In the genomic region with DNA sequence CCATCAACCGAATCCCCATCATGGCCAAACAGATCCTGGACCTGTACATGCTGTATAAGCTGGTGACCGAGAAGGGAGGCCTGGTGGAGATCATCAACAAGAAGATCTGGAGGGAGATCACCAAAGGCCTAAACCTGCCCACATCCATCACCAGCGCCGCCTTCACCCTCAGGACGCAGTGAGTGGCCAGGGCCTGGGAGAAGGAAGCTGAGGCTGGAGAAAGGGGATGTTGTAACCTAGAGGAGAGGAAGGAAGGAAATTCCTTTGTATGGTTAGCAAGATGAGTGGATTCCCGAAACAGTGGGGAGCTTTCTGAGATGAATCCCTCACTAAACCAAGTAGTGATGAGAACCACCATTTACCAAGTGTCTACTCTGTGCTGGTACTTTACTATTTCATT, we compare ENCODE assay signal across 34 cellular contexts. TPM values are rescaled to one million over a fixed set of nuclear protein-coding genes. Genes with fewer than 3 reads are reported as not detected.
A peak's percentile ranks its signal among the peaks of the same experiment; 100 is the strongest.
DNase-seq lines count a peak whose midpoint lies in the region; ATAC-seq and TF ChIP-seq lines count a peak whose summit lies in the region.
"Had no signal": no experiment of that assay in that cellular context is flagged by ENCODE, and none has a peak within 500 bp of the region (broad histone marks: within the 10 kb centered on the region; RNA-seq: fewer than 3 reads in every experiment).

No MANE protein-coding gene starts in this region.

- H3K36me3 ChIP-seq in A673 (ENCODE audit: insufficient read depth, low read length, poor library complexity, severe bottlenecking) (peaks cover 4% of the 10 kb centered on the region), endodermal cell (ENCODE audit: control insufficient read depth, insufficient read depth, low read length) (peaks cover 90% of the 10 kb centered on the region), mesodermal cell (ENCODE audit: control insufficient read depth, insufficient read depth, low read length) (peaks cover 85% of the 10 kb centered on the region)
- H3K36me3 ChIP-seq: uterus had no signal

- H3K9ac ChIP-seq in endodermal cell (ENCODE audit: extremely low read depth, low read length, poor library complexity, severe bottlenecking) = no peak overlapping the region
- H3K9ac ChIP-seq: SK-N-SH had no signal

- H3K27me3 Mint-ChIP-seq in HFFc6 (ENCODE audit: insufficient read depth) (no peaks in the 10 kb centered on the region; the same call in 1 of the 2 replicates), endodermal cell (ENCODE audit: insufficient read depth) (no peaks in the 10 kb centered on the region)
- H3K27me3 Mint-ChIP-seq: activated naive CD8-positive, alpha-beta T cell treated with anti-CD3 and anti-CD28 coated beads, Interleukin-2, amount 50 U/mL, for 24 hours; CD4-positive, alpha-beta memory T cell; central memory CD8-positive, alpha-beta T cell; IgD-negative memory B cell; memory B cell; stimulated activated naive CD8-positive, alpha-beta T cell treated with anti-CD3 and anti-CD28 coated beads, Interleukin-15, Interleukin-2, amounts not matched to agents 100 ng/mL and 50 ng/mL, for 24 hours had no signal

- CTCF ChIA-PET in A673 (lab: Charles Lee) = no interaction called here

- H3K4me1 ChIP-seq in A673 (ENCODE audit: insufficient read depth, low read length, poor library complexity, severe bottlenecking) (peaks cover 10% of the 10 kb centered on the region), endodermal cell (ENCODE audit: control insufficient read depth, insufficient read depth, low read length) (peaks cover 4% of the 10 kb centered on the region), mesodermal cell (ENCODE audit: control insufficient read depth, insufficient read depth, low read length, poor library complexity, severe bottlenecking) (peaks cover 34% of the 10 kb centered on the region)
- H3K4me1 ChIP-seq: A549, uterus had no signal

- H3K27ac Mint-ChIP-seq in HFFc6 (peak overlapping the region; percentile 40; the same call in 1 of the 2 replicates), endodermal cell (peak overlapping the region; percentile 59)
- H3K27ac Mint-ChIP-seq: activated naive CD8-positive, alpha-beta T cell treated with anti-CD3 and anti-CD28 coated beads, Interleukin-2, amount 50 U/mL, for 24 hours; IgD-negative memory B cell; memory B cell; stimulated activated naive CD8-positive, alpha-beta T cell treated with anti-CD3 and anti-CD28 coated beads, Interleukin-15, Interleukin-2, amounts not matched to agents 100 ng/mL and 50 ng/mL, for 24 hours; T-helper 1 cell treated with Interleukin-12 subunit alpha and Interleukin-12 subunit beta and Interleukin-4 antibody, amounts not matched to agents 30 μg/mL and 1 μg/mL, for 36 hours had no signal

- no peaks in the 10 kb centered on the region for H3K9me3 ChIP-seq in A673 (ENCODE audit: low read depth, low read length, poor library complexity, severe bottlenecking)
- no peaks in the 10 kb centered on the region for H3K9me3 ChIP-seq in endodermal cell (ENCODE audit: control insufficient read depth, low read length)
- H3K9me3 ChIP-seq in mesodermal cell (ENCODE audit: control insufficient read depth, low read length) = no peaks in the 10 kb centered on the region
- H3K9me3 ChIP-seq: A549, right atrium auricular region, SK-N-SH, thoracic aorta, uterus had no signal

- 93 to 94% methylated on average over 3 to 5 of the region's 6 CpGs for WGBS in endodermal cell (ENCODE audit: insufficient coverage in 1 of 2, insufficient read length in 1 of 2), 2 experiments
- WGBS in mesodermal cell (ENCODE audit: insufficient coverage in 2 of 2), 2 experiments = no CpG with 5 or more reads among the region's 6 CpGs

- POLR2A ChIA-PET in A673 (lab: Charles Lee; ENCODE audit: low non-redundant PET) = no interaction called here

- DNase-seq in A673 (ENCODE audit: low spot score) = no peak
- DNase-seq in HFFc6 = no peak
- DNase-seq in endodermal cell = no peak
- no peak for DNase-seq in activated gamma-delta T cell (lab: John Stamatoyannopoulos, UW)
- no peak for DNase-seq in NCI-H69 (lab: John Stamatoyannopoulos, UW)
- no peak for DNase-seq in NCI-H748 treated with DMSO at 0.1 percent for 48 hours (lab: John Stamatoyannopoulos, UW)
- DNase-seq: activated CD4-positive, alpha-beta T cell treated with anti-CD3 and anti-CD28 coated beads, Interleukin-2, amount 50 U/mL, for 48 hours; activated CD4-positive, CD25-positive, alpha-beta regulatory T cell treated with anti-CD3 and anti-CD28 coated beads, Interleukin-2, amount 50 U/mL, for 72 hours; activated naive CD4-positive, alpha-beta T cell; activated naive CD8-positive, alpha-beta T cell treated with anti-CD3 and anti-CD28 coated beads, Interleukin-2, amount 50 U/mL, for 24 hours; activated T-cell treated with anti-CD3 and anti-CD28 coated beads, Interleukin-2, amount 50 U/mL, for 72 hours; CD4-positive, alpha-beta memory T cell; hypothalamus; left cardiac atrium; NCI-H1694; NCI-H2171; NCI-H524 treated with DMSO at 0.1 percent for 48 hours; NK-92 treated with Interleukin-12 subunit alpha and Interleukin-12 subunit beta, amount 100 ng/mL, for 24 hours; SK-N-SH; small intestine; stimulated activated CD4-positive, alpha-beta T cell treated with anti-CD3 and anti-CD28 coated beads, Interleukin-2, amount 100 ng/mL, for 24 hours; uterus had no signal

- H3K27me3 ChIP-seq in A673 (replicated peaks; ENCODE audit: insufficient read depth, low read depth, low read length, poor library complexity) (no peaks in the 10 kb centered on the region), endodermal cell (ENCODE audit: control insufficient read depth, insufficient read depth, low read length, poor library complexity, severe bottlenecking) (no peaks in the 10 kb centered on the region)
- H3K27me3 ChIP-seq: dorsolateral prefrontal cortex, right atrium auricular region, uterus had no signal

- H3K4me1 Mint-ChIP-seq in HFFc6 (ENCODE audit: low read depth) = peaks cover 14% of the 10 kb centered on the region
- H3K4me1 Mint-ChIP-seq in endodermal cell = peaks cover 7% of the 10 kb centered on the region
- H3K4me1 Mint-ChIP-seq: activated naive CD8-positive, alpha-beta T cell treated with anti-CD3 and anti-CD28 coated beads, Interleukin-2, amount 50 U/mL, for 24 hours; central memory CD8-positive, alpha-beta T cell; IgD-negative memory B cell had no signal

- H3K9me3 Mint-ChIP-seq in HFFc6 (no peaks in the 10 kb centered on the region), endodermal cell (no peaks in the 10 kb centered on the region)
- H3K9me3 Mint-ChIP-seq: activated naive CD8-positive, alpha-beta T cell treated with anti-CD3 and anti-CD28 coated beads, Interleukin-2, amount 50 U/mL, for 24 hours; activated T-cell treated with anti-CD3 and anti-CD28 coated beads, Interleukin-2, amount 50 U/mL, for 72 hours; CD4-positive, alpha-beta memory T cell; central memory CD8-positive, alpha-beta T cell; IgD-negative memory B cell; memory B cell; stimulated activated naive CD8-positive, alpha-beta T cell treated with anti-CD3 and anti-CD28 coated beads, Interleukin-15, Interleukin-2, amounts not matched to agents 100 ng/mL and 50 ng/mL, for 24 hours; T-helper 1 cell treated with Interleukin-12 subunit alpha and Interleukin-12 subunit beta and Interleukin-4 antibody, amounts not matched to agents 30 μg/mL and 1 μg/mL, for 36 hours had no signal

- H3K27ac ChIP-seq in A673 (ENCODE audit: low read depth, low read length, poor library complexity, severe bottlenecking) = peak overlapping the region; percentile 29
- H3K27ac ChIP-seq in endodermal cell (ENCODE audit: low read depth, low read length) = peak overlapping the region; percentile 79
- H3K27ac ChIP-seq in mesodermal cell (ENCODE audit: low read depth, low read length, severe bottlenecking) = peak overlapping the region; percentile 84
- H3K27ac ChIP-seq: A549, dorsolateral prefrontal cortex, right atrium auricular region, uterus had no signal

- TF ChIP-seq CTCF in A673 (conservative IDR thresholded peaks at IDR 0.05; ENCODE audit: low read depth, low read length) (no peak), HFFc6 (IDR thresholded peaks at IDR 0.05) (no peak), endodermal cell (conservative IDR thresholded peaks at IDR 0.05) (no peak)

- peaks cover 8% of the 10 kb centered on the region; the same call in 1 of the 2 replicates for H3K36me3 Mint-ChIP-seq in HFFc6 (ENCODE audit: low read depth)
- H3K36me3 Mint-ChIP-seq in endodermal cell (ENCODE audit: low read depth) = peaks cover 80% of the 10 kb centered on the region

- intact Hi-C loops in A673 (cut with micrococcal nuclease; ENCODE audit: unreplicated experiment) = no loop called here

- H3K4me3 Mint-ChIP-seq in HFFc6 = no peak overlapping the region
- H3K4me3 Mint-ChIP-seq in endodermal cell = no peak overlapping the region
- H3K4me3 Mint-ChIP-seq: activated naive CD8-positive, alpha-beta T cell treated with anti-CD3 and anti-CD28 coated beads, Interleukin-2, amount 50 U/mL, for 24 hours; activated T-cell treated with anti-CD3 and anti-CD28 coated beads, Interleukin-2, amount 50 U/mL, for 72 hours; CD4-positive, alpha-beta memory T cell; central memory CD8-positive, alpha-beta T cell; IgD-negative memory B cell; memory B cell; stimulated activated naive CD8-positive, alpha-beta T cell treated with anti-CD3 and anti-CD28 coated beads, Interleukin-15, Interleukin-2, amounts not matched to agents 100 ng/mL and 50 ng/mL, for 24 hours; T-helper 1 cell treated with Interleukin-12 subunit alpha and Interleukin-12 subunit beta and Interleukin-4 antibody, amounts not matched to agents 30 μg/mL and 1 μg/mL, for 36 hours had no signal

- no peak for ATAC-seq in GM21786 (IDR thresholded peaks at IDR 0.05; ENCODE audit: unreplicated experiment)
- ATAC-seq: A549; activated naive CD8-positive, alpha-beta T cell treated with anti-CD3 and anti-CD28 coated beads, Interleukin-2, amount 50 U/mL, for 24 hours; activated T-cell treated with anti-CD3 and anti-CD28 coated beads, Interleukin-2, amount 50 U/mL, for 72 hours; Right ventricle myocardium inferior had no signal

- no peak overlapping the region for H3K4me3 ChIP-seq in A673 (ENCODE audit: low read depth, low read length, poor library complexity, severe bottlenecking)
- H3K4me3 ChIP-seq in endodermal cell (ENCODE audit: low read length) = no peak overlapping the region
- no peak overlapping the region for H3K4me3 ChIP-seq in mesodermal cell (ENCODE audit: extremely low read depth, insufficient read depth, low read length, poor library complexity, severe bottlenecking)
- H3K4me3 ChIP-seq: A549, dorsolateral prefrontal cortex, right atrium auricular region, uterus had no signal

- BruUV-seq in A673 (replicated peaks; lab: Mats Ljungman, UMichigan) = no TSS peak

RNA-seq across cellular contexts. Expression of gene CLK3, which starts 25.8 kb away (rescaled TPM):
- total RNA-seq in A673 (2021) = 66.8 and 75.5 TPM in 2 replicates
- total RNA-seq in HFFc6 (2021; fragmentation: NEBNext Ultra II Directional; extraction: Animal tissue kit (Norgen Biotek cat#: 25700)) = 10 to 100 TPM; 45.4 to 53.0 (median 46.9) TPM
- total RNA-seq in endodermal cell = 10 to 100 TPM; 53.4 to 67.3 TPM
- polyA plus RNA-seq in endodermal cell (2013, experiment 1 of 2) = 67.7 TPM
- 60.9 TPM for polyA plus RNA-seq in endodermal cell (2013, experiment 2 of 2)
- 80.6 TPM for polyA plus RNA-seq in mesodermal cell (2013, experiment 1 of 2)
- polyA plus RNA-seq in mesodermal cell (2013, experiment 2 of 2) = 65.9 TPM

RNA-seq across cellular contexts. Expression of gene ARID3B, which starts 48.8 kb away (rescaled TPM):
- 17.3 and 18.3 TPM in 2 replicates for total RNA-seq in A673 (2021)
- total RNA-seq in HFFc6 (2021; fragmentation: NEBNext Ultra II Directional; extraction: Animal tissue kit (Norgen Biotek cat#: 25700)) = 1 to 10 TPM; 1.2 to 2.1 (median 1.6) TPM
- 10 to 100 TPM; 98.1 to 99.4 TPM for total RNA-seq in endodermal cell
- polyA plus RNA-seq in endodermal cell (2013, experiment 1 of 2) = 62.4 TPM
- 60.7 TPM for polyA plus RNA-seq in endodermal cell (2013, experiment 2 of 2)
- 71.5 TPM for polyA plus RNA-seq in mesodermal cell (2013, experiment 1 of 2)
- 58.5 TPM for polyA plus RNA-seq in mesodermal cell (2013, experiment 2 of 2)

Comparison
In these comparisons a context has a peak if more than half of its experiments do, and no peak if none do; other contexts are left out.
1. H3K27ac ChIP-seq: peak in every context shown above with its lines; median percentile 84 in mesodermal cell; 79 in endodermal cell; 29 in A673.